Comparison of ENCODE assay signal across 1 cellular context in the genomic region with DNA sequence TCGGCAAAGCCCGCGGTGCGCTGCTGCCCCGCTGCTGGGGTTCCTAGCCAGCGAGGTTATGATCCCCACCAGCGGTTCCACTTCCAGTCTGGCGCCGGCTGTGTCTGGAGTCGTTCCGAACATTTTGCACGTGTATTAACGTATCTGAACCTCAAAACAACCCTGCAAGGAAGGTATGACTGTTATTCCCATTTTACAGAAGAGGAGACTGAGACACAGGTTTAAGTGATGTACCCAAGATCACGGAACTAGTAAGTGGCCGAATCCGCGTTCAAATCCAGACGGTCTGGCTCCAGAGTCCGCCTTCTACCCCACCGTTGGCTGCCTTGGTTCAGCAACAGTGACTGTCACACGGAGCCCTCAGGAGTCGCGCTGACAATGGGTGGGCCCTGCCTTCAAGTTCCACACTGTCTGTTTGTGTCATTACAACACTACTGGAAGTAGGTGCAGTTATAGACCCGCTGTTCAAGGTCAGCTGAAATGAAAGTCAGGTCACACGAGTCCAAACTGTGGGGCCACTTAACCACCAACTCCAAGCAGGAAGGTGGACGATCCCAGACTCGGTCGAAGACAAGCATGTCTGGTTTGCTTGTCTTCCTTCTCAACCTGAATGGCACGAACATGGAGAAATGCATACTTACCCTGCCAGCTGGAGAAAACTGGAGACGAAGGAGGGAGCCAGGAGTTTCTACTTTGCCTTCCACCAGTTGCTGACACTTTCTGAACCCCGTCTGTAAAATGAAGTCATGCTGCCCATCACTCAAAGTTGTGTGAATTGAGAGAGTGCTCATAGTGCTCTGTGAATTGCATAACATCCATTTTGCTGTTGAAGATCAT.
TF ChIP-seq lines count a peak whose summit lies in the region.

No MANE protein-coding gene starts in this region.

TF ChIP-seq in GM23338, 12 proteins besides CTCF, POLR2A, EP300 and RAD21 (continued from another document):
- TF ChIP-seq ZNF462 (CRISPR knock-in tag; IDR thresholded peaks at IDR 0.05), result no peak
